ENCODE assay signal across 8 cellular contexts in genomic region chr10:102241444-102242117, GRCh38. TPM values are rescaled to one million over a fixed set of nuclear protein-coding genes. Genes with fewer than 3 reads are reported as not detected.
DNase-seq lines count a peak whose midpoint lies in the region; ATAC-seq, FAIRE-seq and TF ChIP-seq lines count a peak whose summit lies in the region.

TSS of gene PITX3 (minus strand) at chr10:102241512. CDS start at chr10:102232080, 9,432 bp downstream.

- H3K18ac ChIP-seq in H9 (ENCODE audit: insufficient read length, low read depth, low read length), result no peak within 1 kb of the TSS

- DNase-seq in H9, result peak; percentile 96
- DNase-seq in NCI-H1105 treated with DMSO at 0.1 percent for 48 hours (lab: John Stamatoyannopoulos, UW), result peak; percentile 58
- peak; percentile 81 for DNase-seq in activated B cell treated with CpG ODN at 0.5 μM for 24 hours
- peak; percentile 82 for DNase-seq in bronchial epithelial cell (ENCODE audit: low read depth)
- DNase-seq in inferior parietal cortex (ENCODE audit: extremely low spot score), result peak; percentile 44
- DNase-seq in smooth muscle cell (lab: John Stamatoyannopoulos, UW; ENCODE audit: unreplicated experiment), result peak; percentile 86

- POLR2A ChIA-PET in activated B cell treated with CpG ODN at 0.5 μM for 24 hours (lab: Charles Lee), result interaction anchor here (0.5 to 1.8 kb wide), 5 partner anchors 11 to 586 kb away, joined by 3 to 4 read pairs (median 4); partner anchors contain the start of genes FBXL15 and NFKB2

- H4K91ac ChIP-seq in H9 (ENCODE audit: insufficient read length, low read depth, low read length), result no peak within 1 kb of the TSS

- H3F3A ChIP-seq in smooth muscle cell (ENCODE audit: low read depth), result no peaks in the 10 kb centered on the region

- H2BK12ac ChIP-seq in H9 (ENCODE audit: insufficient read length, low read depth, low read length), result no peak within 1 kb of the TSS

- no peak within 1 kb of the TSS for H2AK5ac ChIP-seq in H9 (ENCODE audit: insufficient read length, low read length)

- H4K20me1 ChIP-seq in H9 (ENCODE audit: control insufficient read depth, insufficient read depth, insufficient read length), result no peaks in the 10 kb centered on the region
- H4K20me1 ChIP-seq in smooth muscle cell (ENCODE audit: low read depth), result peaks cover 7% of the 10 kb centered on the region

- no peak within 1 kb of the TSS for H2BK20ac ChIP-seq in H9 (ENCODE audit: low read depth, low read length, poor library complexity, severe bottlenecking)

- peaks cover 55% of the 10 kb centered on the region for H3K27me3 ChIP-seq in H9 (ENCODE audit: insufficient read depth, low read length)
- peaks cover 7% of the 10 kb centered on the region for H3K27me3 ChIP-seq in bronchial epithelial cell (ENCODE audit: control insufficient read depth, insufficient read depth, low read length)
- H3K27me3 ChIP-seq in smooth muscle cell (ENCODE audit: low read depth), result peaks cover 34% of the 10 kb centered on the region

- no peak within 1 kb of the TSS for H2BK15ac ChIP-seq in H9 (ENCODE audit: low read depth, low read length)

- H4K5ac ChIP-seq in H9 (ENCODE audit: insufficient read length, low read depth, low read length), result no peak within 1 kb of the TSS

- H3K4me1 ChIP-seq in ES-I3 (ENCODE audit: insufficient read depth, low read length) (peaks cover 3% of the 10 kb centered on the region; the same call in 1 of the 2 replicates), H9 (ENCODE audit: insufficient read depth, low read length) (no peaks in the 10 kb centered on the region), smooth muscle cell (ENCODE audit: low read depth) (peaks cover 11% of the 10 kb centered on the region)

- no peak within 1 kb of the TSS for H2BK5ac ChIP-seq in H9 (ENCODE audit: insufficient read length, low read length)

- H3K4ac ChIP-seq in H9 (ENCODE audit: low read depth, low read length), result no peak within 1 kb of the TSS

- intact Hi-C loops in activated B cell treated with CpG ODN at 0.5 μM for 24 hours (cut with micrococcal nuclease), result loop anchor here (1.0 to 10.0 kb wide), 5 partner anchors 10 to 887 kb away; partner anchors contain the start of genes BTRC, NOLC1 and TRIM8

- peaks cover 13% of the 10 kb centered on the region for H3K23me2 ChIP-seq in H9 (ENCODE audit: insufficient read length, low read depth, low read length, poor library complexity, severe bottlenecking)

- H3K79me1 ChIP-seq in H9 (ENCODE audit: insufficient read depth, low read depth, low read length, poor library complexity, severe bottlenecking), result no peaks in the 10 kb centered on the region

- no peaks in the 10 kb centered on the region for H3K9me3 ChIP-seq in ES-I3 (ENCODE audit: control insufficient read depth, insufficient read depth, low read length)
- no peaks in the 10 kb centered on the region for H3K9me3 ChIP-seq in H9 (ENCODE audit: control insufficient read depth, low read depth, low read length)
- H3K9me3 ChIP-seq in smooth muscle cell (replicated peaks; ENCODE audit: low read depth), result no peaks in the 10 kb centered on the region

- ATAC-seq in activated B cell treated with CpG ODN at 0.5 μM for 24 hours (ENCODE audit: low read depth) (peak; percentile 54), GM21717 (IDR thresholded peaks at IDR 0.05; ENCODE audit: unreplicated experiment) (no peak)

- peak within 1 kb of the TSS; percentile 58 for H3K4me3 ChIP-seq in bronchial epithelial cell (ENCODE audit: low read depth, low read length)
- peak within 1 kb of the TSS; percentile 67 for H3K4me3 ChIP-seq in smooth muscle cell

- no peaks in the 10 kb centered on the region; a peak in 1 of 7 replicates for H3K36me3 Mint-ChIP-seq in H9 (ENCODE audit: insufficient read depth in 1 of 3, low read depth in 3 of 3)
- peaks cover 7% of the 10 kb centered on the region for H3K36me3 Mint-ChIP-seq in activated B cell treated with CpG ODN at 0.5 μM for 24 hours (ENCODE audit: low read depth)

- no peak within 1 kb of the TSS; the same call in 1 of the 2 replicates for H3K14ac ChIP-seq in H9 (ENCODE audit: insufficient read depth, low read length)

- no peak within 1 kb of the TSS for H3T11ph ChIP-seq in H9 (ENCODE audit: low read length)

- 0 out of 3 replicates have a peak, but pooled peaks have one; percentile 10 for TF ChIP-seq CTCF in H9 (conservative IDR thresholded peaks at IDR 0.05)
- TF ChIP-seq CTCF in activated B cell treated with CpG ODN at 0.5 μM for 24 hours (IDR thresholded peaks at IDR 0.05), result no peak
- no peak for TF ChIP-seq CTCF in bronchial epithelial cell (IDR thresholded peaks at IDR 0.05; ENCODE audit: insufficient read depth, low read length, severe bottlenecking)
- TF ChIP-seq CTCF in smooth muscle cell (IDR thresholded peaks at IDR 0.05; ENCODE audit: borderline replicate concordance, insufficient read depth, poor library complexity, severe bottlenecking), result no peak

- H3K56ac ChIP-seq in H9 (ENCODE audit: insufficient read length, low read depth, low read length), result no peak within 1 kb of the TSS

- H3K4me1 Mint-ChIP-seq in H9 (peaks cover 28 to 29% of the 10 kb centered on the region in 2 experiments), activated B cell treated with CpG ODN at 0.5 μM for 24 hours (peaks cover 33% of the 10 kb centered on the region)

- H3K9ac ChIP-seq in ES-I3 (ENCODE audit: low read depth, low read length), result peak within 1 kb of the TSS; percentile 63
- no peak within 1 kb of the TSS for H3K9ac ChIP-seq in H9 (ENCODE audit: extremely low read depth, insufficient read length, low read length)
- peak within 1 kb of the TSS; percentile 47 for H3K9ac ChIP-seq in smooth muscle cell (ENCODE audit: low read depth)

- H3K9me3 Mint-ChIP-seq in H9, result no peaks in the 10 kb centered on the region
- no peaks in the 10 kb centered on the region for H3K9me3 Mint-ChIP-seq in activated B cell treated with CpG ODN at 0.5 μM for 24 hours

- H3K4me3 Mint-ChIP-seq in H9 (peak within 1 kb of the TSS; percentile 59 to 86), activated B cell treated with CpG ODN at 0.5 μM for 24 hours (peak within 1 kb of the TSS; percentile 80)

- H3K27ac Mint-ChIP-seq in H9, result peak within 1 kb of the TSS in 1 of 3 experiments; percentile 52; a peak in 1 of 7 replicates
- H3K27ac Mint-ChIP-seq in activated B cell treated with CpG ODN at 0.5 μM for 24 hours, result no peak within 1 kb of the TSS

- H2AFZ ChIP-seq in H9 (ENCODE audit: low read length), result no peak within 1 kb of the TSS
- H2AFZ ChIP-seq in smooth muscle cell (ENCODE audit: low read depth), result peak within 1 kb of the TSS; percentile 85

- no peak for FAIRE-seq in bronchial epithelial cell (lab: Jason Lieb, UNC)

- H2BK120ac ChIP-seq in H9 (ENCODE audit: low read depth, low read length, poor library complexity, severe bottlenecking), result no peak within 1 kb of the TSS

- H3K79me2 ChIP-seq in H9 (ENCODE audit: insufficient read depth, low read length) (peaks cover 1% of the 10 kb centered on the region; the same call in 1 of the 2 replicates), smooth muscle cell (ENCODE audit: low read depth) (peaks cover 11% of the 10 kb centered on the region)

- peak within 1 kb of the TSS; percentile 82 for H3K4me2 ChIP-seq in H9 (ENCODE audit: insufficient read depth, insufficient read length, low read length)
- peak within 1 kb of the TSS; percentile 96 for H3K4me2 ChIP-seq in smooth muscle cell

- H3K27ac ChIP-seq in H9 (ENCODE audit: insufficient read length, low read depth, low read length), result no peak within 1 kb of the TSS
- peak within 1 kb of the TSS; percentile 25 for H3K27ac ChIP-seq in smooth muscle cell (ENCODE audit: low read depth)

- H3K23ac ChIP-seq in H9 (ENCODE audit: insufficient read length, low read depth, low read length), result no peak within 1 kb of the TSS

- no peak within 1 kb of the TSS for H4K8ac ChIP-seq in H9 (replicated peaks; ENCODE audit: insufficient read length, low read depth, low read length)

- CTCF ChIA-PET in activated B cell treated with CpG ODN at 0.5 μM for 24 hours (lab: Charles Lee), result interaction anchor here (1.0 to 2.1 kb wide), 2 partner anchors 9 to 12 kb away, joined by 3 to 8 read pairs; no protein-coding TSS in a partner anchor

- no peaks in the 10 kb centered on the region for H3K36me3 ChIP-seq in ES-I3 (ENCODE audit: insufficient read depth, low read length)
- no peaks in the 10 kb centered on the region for H3K36me3 ChIP-seq in bronchial epithelial cell (ENCODE audit: control insufficient read depth, insufficient read depth, low read length)
- H3K36me3 ChIP-seq in smooth muscle cell (ENCODE audit: low read depth), result no peaks in the 10 kb centered on the region

- peaks cover 76% of the 10 kb centered on the region for H3K27me3 Mint-ChIP-seq in H9 (ENCODE audit: low read depth)
- H3K27me3 Mint-ChIP-seq in activated B cell treated with CpG ODN at 0.5 μM for 24 hours, result peaks cover 30% of the 10 kb centered on the region

- no CpG with 5 or more reads among the region's 57 CpGs for WGBS in H9 (ENCODE audit: extremely low coverage, insufficient read length, low lambda C conversion rate)
- WGBS in smooth muscle cell (ENCODE audit: low lambda C conversion rate), result under 1% methylated on average over 40 of the region's 57 CpGs

RNA-seq across cellular contexts. Expression of gene PITX3, which starts in this region (rescaled TPM):
- not detected in 2 replicates for total RNA-seq in H9 (2021)
- not detected in 2 replicates for total RNA-seq in activated B cell treated with CpG ODN at 0.5 μM for 24 hours
- total RNA-seq in bronchial epithelial cell, result not detected in 2 replicates
- total RNA-seq in smooth muscle cell, result not detected in 2 replicates
- polyA plus RNA-seq in smooth muscle cell, result 2.0 TPM in 2 replicates

Comparison
In these comparisons a context has a peak if more than half of its experiments do, and no peak if none do; other contexts are left out.
1. Peak in DNase-seq and H3K4me2 ChIP-seq in H9; RNA of the gene not detected or under 1 TPM.
2. Peak in DNase-seq and ATAC-seq in activated B cell treated with CpG ODN at 0.5 μM for 24 hours; RNA of the gene not detected or under 1 TPM.
3. Peak in DNase-seq and H3K4me3 ChIP-seq in bronchial epithelial cell; RNA of the gene not detected or under 1 TPM.
4. DNase-seq: peak in every context shown above with its lines; median percentile 96 in H9; 86 in smooth muscle cell; 82 in bronchial epithelial cell; 81 in activated B cell treated with CpG ODN at 0.5 μM for 24 hours; 58 in NCI-H1105 treated with DMSO at 0.1 percent for 48 hours; 44 in inferior parietal cortex.